Comparison of ENCODE assay signal across 8 cellular contexts in genomic region chr7:151876899-151877777, GRCh38. TPM values are rescaled to one million over a fixed set of nuclear protein-coding genes. Genes with fewer than 3 reads are reported as not detected.
A peak's percentile ranks its signal among the peaks of the same experiment; 100 is the strongest.
DNase-seq lines count a peak whose midpoint lies in the region; ATAC-seq lines count a peak whose summit lies in the region.

TSS of gene PRKAG2 (minus strand) at chr7:151877115. CDS start at chr7:151876620, 495 bp downstream.

- DNase-seq in NCI-H146 (lab: John Stamatoyannopoulos, UW) (peak; percentile 47), NCI-H146 treated with DMSO at 0.1 percent for 48 hours (lab: John Stamatoyannopoulos, UW; ENCODE audit: unreplicated experiment) (no peak), NCI-H526 (lab: John Stamatoyannopoulos, UW) (peak; percentile 41 to 82), activated T-cell treated with anti-CD3 and anti-CD28 coated beads for 48 hours (ENCODE audit: low read depth) (peak; percentile 61)
- DNase-seq in naive thymus-derived CD4-positive, alpha-beta T cell, result peak; percentile 58 to 81 (median 76)
- peak; percentile 35 to 62 for DNase-seq in stimulated activated CD8-positive, alpha-beta memory T cell treated with anti-CD3 and anti-CD28 coated beads, Interleukin-7, amount 100 ng/mL, for 48 hours (ENCODE audit: extremely low read depth in 1 of 2, low read depth in 1 of 2)

- CTCF ChIA-PET in naive thymus-derived CD4-positive, alpha-beta T cell (lab: Charles Lee), result interaction anchor here (0.5 to 0.9 kb wide), 5 partner anchors 10 to 711 kb away, joined by 3 to 4 read pairs (median 3); no protein-coding TSS in a partner anchor

- peaks cover 0 to 6% of the 10 kb centered on the region in 2 donors for H3K4me1 ChIP-seq in esophagus (ENCODE audit: control insufficient read depth in 2 of 2, insufficient read depth in 2 of 2, low read length in 1 of 2)
- H3K4me1 ChIP-seq in naive thymus-derived CD4-positive, alpha-beta T cell (ENCODE audit: control insufficient read depth in 2 of 2, insufficient read depth in 2 of 2, low read length in 2 of 2), result peaks cover 7 to 15% of the 10 kb centered on the region in 2 donors

- peaks cover 0 to 2% (median 0%) of the 10 kb centered on the region in 5 donors for H3K36me3 Mint-ChIP-seq in naive thymus-derived CD4-positive, alpha-beta T cell

- POLR2A ChIA-PET in naive thymus-derived CD4-positive, alpha-beta T cell (lab: Charles Lee), result interaction anchor here (0.8 to 3.6 kb wide), 13 partner anchors 15 to 586 kb away, joined by 3 to 36 read pairs (median 5); partner anchors contain the start of genes GALNT11 and RHEB

- peak; percentile 46 for ATAC-seq in HG03064 (IDR thresholded peaks at IDR 0.05; ENCODE audit: low read depth, unreplicated experiment)
- ATAC-seq in naive thymus-derived CD4-positive, alpha-beta T cell, result peak; percentile 65

- no peaks in the 10 kb centered on the region for H3K9me3 ChIP-seq in esophagus (ENCODE audit: control insufficient read depth in 2 of 2, insufficient read depth in 1 of 2, low read depth in 1 of 2, low read length in 1 of 2)
- no peaks in the 10 kb centered on the region for H3K9me3 ChIP-seq in naive thymus-derived CD4-positive, alpha-beta T cell (ENCODE audit: control insufficient read depth in 2 of 3, low read length in 3 of 3)

- intact Hi-C loops in naive thymus-derived CD4-positive, alpha-beta T cell (cut with micrococcal nuclease), result loop anchor here (1.0 to 10.0 kb wide), 20 partner anchors 14 to 882 kb away; partner anchors contain the start of genes GALNT11 (in 2 of the 2), ABCF2 (in 1 of the 2), ACTR3B (in 1 of the 2) and SMARCD3 (in 1 of the 2)

- peak within 1 kb of the TSS; percentile 62 to 74 for H3K4me3 ChIP-seq in esophagus (ENCODE audit: low read depth in 1 of 2, low read length in 2 of 2)
- H3K4me3 ChIP-seq in naive thymus-derived CD4-positive, alpha-beta T cell (ENCODE audit: low read length), result peak within 1 kb of the TSS; percentile 99

- H3K27me3 Mint-ChIP-seq in naive thymus-derived CD4-positive, alpha-beta T cell, result peaks cover 0 to 41% (median 0%) of the 10 kb centered on the region in 5 donors

- no peaks in the 10 kb centered on the region for H3K36me3 ChIP-seq in esophagus (ENCODE audit: control insufficient read depth in 2 of 2, insufficient read depth in 2 of 2, low read length in 1 of 2)
- peaks cover 0 to 10% (median 0%) of the 10 kb centered on the region in 3 experiments for H3K36me3 ChIP-seq in naive thymus-derived CD4-positive, alpha-beta T cell (ENCODE audit: control insufficient read depth in 2 of 3, insufficient read depth in 3 of 3, low read length in 3 of 3)

- WGBS in esophagus, 2 donors, result 0 to 1% methylated on average over 79 to 95 of the region's 95 CpGs

- peaks cover 0 to 3% (median 0%) of the 10 kb centered on the region in 11 donors for H3K9me3 Mint-ChIP-seq in naive thymus-derived CD4-positive, alpha-beta T cell

- H3K27ac ChIP-seq in esophagus (ENCODE audit: low read depth in 2 of 2, low read length in 1 of 2), result peak within 1 kb of the TSS; percentile 75 to 82
- H3K27ac ChIP-seq in naive thymus-derived CD4-positive, alpha-beta T cell (ENCODE audit: low read depth, low read length), result peak within 1 kb of the TSS; percentile 87

- peaks cover 6 to 33% (median 20%) of the 10 kb centered on the region in 7 donors for H3K4me1 Mint-ChIP-seq in naive thymus-derived CD4-positive, alpha-beta T cell

- no peaks in the 10 kb centered on the region for H3K27me3 ChIP-seq in esophagus (ENCODE audit: control insufficient read depth in 1 of 2, insufficient read depth in 2 of 2, low read length in 2 of 2)
- no peaks in the 10 kb centered on the region for H3K27me3 ChIP-seq in naive thymus-derived CD4-positive, alpha-beta T cell (ENCODE audit: control insufficient read depth in 2 of 2, insufficient read depth in 2 of 2, low read length in 2 of 2)

- peak within 1 kb of the TSS; percentile 84 to 96 (median 91) for H3K27ac Mint-ChIP-seq in naive thymus-derived CD4-positive, alpha-beta T cell

- peak within 1 kb of the TSS; percentile 93 to 98 (median 96) for H3K4me3 Mint-ChIP-seq in naive thymus-derived CD4-positive, alpha-beta T cell

RNA-seq across cellular contexts. Expression of gene PRKAG2, which starts in this region (rescaled TPM):
- polyA plus RNA-seq in esophagus, result 10 to 100 TPM in 1 of 2 donors, 1 to 10 TPM in 1; 9.0 to 11.2 TPM
- total RNA-seq in naive thymus-derived CD4-positive, alpha-beta T cell, result 10 to 100 TPM; 15.0 to 74.4 (median 66.1) TPM
- 10 to 100 TPM; 25.5 to 35.6 TPM for polyA plus RNA-seq in naive thymus-derived CD4-positive, alpha-beta T cell
